ENCODE assay signal across 19 cellular contexts in the genomic region with DNA sequence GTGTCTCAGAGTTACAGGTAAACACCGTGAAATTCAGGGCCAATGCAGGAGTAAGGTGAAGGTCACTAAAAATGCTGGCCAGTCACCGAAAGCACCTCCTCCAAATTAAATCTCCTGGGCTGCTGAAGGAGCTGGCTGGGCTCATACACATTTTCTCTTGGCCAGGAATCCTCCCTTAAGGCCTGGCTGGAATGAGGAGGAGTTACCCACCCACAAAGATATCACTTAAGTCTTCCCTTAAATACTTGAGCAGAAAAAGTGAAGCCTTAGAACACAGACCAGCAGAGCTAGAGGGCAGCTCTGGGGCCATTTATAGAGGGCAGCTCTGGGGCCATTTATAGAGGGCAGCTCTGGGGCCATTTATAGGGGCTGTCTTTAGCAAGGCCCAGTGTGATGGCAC. TPM values are rescaled to one million over a fixed set of nuclear protein-coding genes. Genes with fewer than 3 reads are reported as not detected.
"Had no signal": no experiment of that assay in that cellular context is flagged by ENCODE, and none has a peak within 500 bp of the region (broad histone marks: within the 10 kb centered on the region; RNA-seq: fewer than 3 reads in every experiment).

No MANE protein-coding gene starts in this region.

- ATAC-seq: activated CD8-positive, alpha-beta T cell treated with anti-CD3 and anti-CD28 coated beads, Interleukin-2, amount 10 ng/mL, durations not matched to agents 7 days and 5 days; HepG2; WTC11 had no signal

- DNase-seq: activated CD4-positive, alpha-beta T cell treated with anti-CD3 and anti-CD28 coated beads for 48 hours; activated CD4-positive, alpha-beta T cell treated with anti-CD3 and anti-CD28 coated beads, Interleukin-2, amount 50 U/mL, for 4 hours; activated CD4-positive, CD25-positive, alpha-beta regulatory T cell treated with anti-CD3 and anti-CD28 coated beads, Interleukin-2, amount 50 U/mL, for 72 hours; activated CD8-positive, alpha-beta memory T cell treated with anti-CD3 and anti-CD28 coated beads, Interleukin-2, amount 50 U/mL, for 48 hours; activated CD8-positive, alpha-beta T cell treated with anti-CD3 and anti-CD28 coated beads, Interleukin-2, amount 10 ng/mL, durations not matched to agents 7 days and 5 days; activated naive CD4-positive, alpha-beta T cell treated with Interleukin-2 at 50 U/mL for 16 hours; activated T-cell treated with anti-CD3 and anti-CD28 coated beads, Interleukin-2, amount 50 U/mL, for 1 hour; brain microvascular endothelial cell; NCI-H1092; NCI-H1417; NCI-H1694; NCI-H2029 treated with DMSO at 0.1 percent for 48 hours; NCI-H524; Peyer's patch; SHP77 treated with DMSO at 0.1 percent for 48 hours had no signal

RNA-seq across cellular contexts. Expression of a gene that starts 46.3 kb away (rescaled TPM):
- total RNA-seq: activated CD8-positive, alpha-beta T cell treated with anti-CD3 and anti-CD28 coated beads, Interleukin-2, amount 10 ng/mL, durations not matched to agents 7 days and 5 days had no signal

RNA-seq across cellular contexts. Expression of a gene that starts 52.9 kb away (rescaled TPM):
- total RNA-seq: activated CD8-positive, alpha-beta T cell treated with anti-CD3 and anti-CD28 coated beads, Interleukin-2, amount 10 ng/mL, durations not matched to agents 7 days and 5 days; HepG2 had no signal

RNA-seq across cellular contexts. Expression of a gene that starts 53.2 kb away (rescaled TPM):
- total RNA-seq: activated CD8-positive, alpha-beta T cell treated with anti-CD3 and anti-CD28 coated beads, Interleukin-2, amount 10 ng/mL, durations not matched to agents 7 days and 5 days; HepG2; MCF 10A; Peyer's patch; SK-MEL-5; WTC11 had no signal
